In the genomic region with DNA sequence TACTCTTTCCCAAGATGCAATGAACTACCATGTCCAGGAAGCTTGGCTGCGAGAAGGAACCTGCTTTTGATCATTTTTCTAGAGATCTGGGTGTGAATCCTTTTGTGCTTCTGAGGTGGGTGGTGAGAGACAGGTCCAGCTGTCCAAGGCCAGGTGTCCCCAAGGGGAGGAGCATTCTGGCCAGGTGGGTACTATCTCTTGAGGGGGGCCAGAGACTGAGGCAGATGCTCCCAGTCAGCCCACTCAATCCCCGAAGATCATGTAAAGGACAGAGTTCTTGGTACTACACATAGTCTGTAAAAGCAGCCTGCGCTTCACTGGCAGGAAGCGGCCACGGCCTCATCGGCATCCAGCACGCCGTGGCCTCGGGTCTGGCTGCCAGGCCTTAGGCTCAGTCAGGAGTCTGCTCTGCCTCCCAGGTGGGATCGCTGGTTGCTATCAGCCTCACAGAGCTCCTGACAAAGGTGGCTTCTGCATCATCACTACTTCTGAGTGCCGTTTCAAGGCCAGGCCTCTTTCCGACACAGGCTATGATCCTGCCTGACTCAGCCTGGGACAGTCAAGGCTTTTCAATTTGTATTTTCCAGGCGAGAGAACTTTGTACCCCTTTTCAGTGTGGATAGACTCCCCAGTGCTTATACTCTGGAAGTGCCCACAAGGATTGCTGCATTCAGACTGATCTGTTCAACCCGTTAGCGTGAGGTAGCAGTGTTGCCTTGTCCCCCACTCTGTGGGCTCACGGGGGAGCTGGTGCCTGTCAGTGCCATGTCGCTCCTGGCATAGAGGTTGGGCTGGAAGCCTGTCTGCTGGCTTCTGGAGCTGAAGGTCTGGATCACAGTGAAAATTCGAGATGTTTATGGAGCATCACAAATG, we compare ENCODE assay signal across 1 cellular context.
TF ChIP-seq lines count a peak whose summit lies in the region.

No MANE protein-coding gene starts in this region.

TF ChIP-seq in HepG2, 621 proteins besides CTCF, POLR2A, EP300 and RAD21 (continued from another document and continues in another):
- TF ChIP-seq, protein P1, sequence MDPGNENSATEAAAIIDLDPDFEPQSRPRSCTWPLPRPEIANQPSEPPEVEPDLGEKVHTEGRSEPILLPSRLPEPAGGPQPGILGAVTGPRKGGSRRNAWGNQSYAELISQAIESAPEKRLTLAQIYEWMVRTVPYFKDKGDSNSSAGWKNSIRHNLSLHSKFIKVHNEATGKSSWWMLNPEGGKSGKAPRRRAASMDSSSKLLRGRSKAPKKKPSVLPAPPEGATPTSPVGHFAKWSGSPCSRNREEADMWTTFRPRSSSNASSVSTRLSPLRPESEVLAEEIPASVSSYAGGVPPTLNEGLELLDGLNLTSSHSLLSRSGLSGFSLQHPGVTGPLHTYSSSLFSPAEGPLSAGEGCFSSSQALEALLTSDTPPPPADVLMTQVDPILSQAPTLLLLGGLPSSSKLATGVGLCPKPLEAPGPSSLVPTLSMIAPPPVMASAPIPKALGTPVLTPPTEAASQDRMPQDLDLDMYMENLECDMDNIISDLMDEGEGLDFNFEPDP (CRISPR knock-in tag; conservative IDR thresholded peaks at IDR 0.05) = no peak
- TF ChIP-seq SRSF9 (IDR thresholded peaks at IDR 0.05; ENCODE audit: borderline replicate concordance, insufficient read depth, low read depth, low read length, poor library complexity, severe bottlenecking) (no peak), POLR2AphosphoS2 (IDR thresholded peaks at IDR 0.05; ENCODE audit: low read depth, low read length) (no peak), DMAP1 (CRISPR knock-in tag; IDR thresholded peaks at IDR 0.05) (no peak), ZNF777 (CRISPR knock-in tag; IDR thresholded peaks at IDR 0.05) (no peak), ZEB1 (IDR thresholded peaks at IDR 0.05; ENCODE audit: insufficient replicate concordance, low read depth) (peak; percentile 63), ZNF879 (CRISPR knock-in tag; IDR thresholded peaks at IDR 0.05) (no peak), MED8 (CRISPR knock-in tag; IDR thresholded peaks at IDR 0.05; ENCODE audit: insufficient replicate concordance) (no peak), PITX1 (CRISPR knock-in tag; IDR thresholded peaks at IDR 0.05) (0 out of 2 replicates have a peak, but pooled peaks have one; percentile 52), YEATS4 (CRISPR knock-in tag; IDR thresholded peaks at IDR 0.05; ENCODE audit: borderline replicate concordance) (no peak), ZNF780A (CRISPR knock-in tag; IDR thresholded peaks at IDR 0.05) (no peak), FOXJ3 (CRISPR knock-in tag; IDR thresholded peaks at IDR 0.05; ENCODE audit: borderline replicate concordance) (no peak), REXO4 (CRISPR knock-in tag; IDR thresholded peaks at IDR 0.05; ENCODE audit: borderline replicate concordance) (no peak), ZFX (CRISPR knock-in tag; IDR thresholded peaks at IDR 0.05; ENCODE audit: low read depth) (peak; percentile 62), CENPT (CRISPR knock-in tag; IDR thresholded peaks at IDR 0.05; ENCODE audit: low read depth) (no peak), ZNF891 (CRISPR knock-in tag; IDR thresholded peaks at IDR 0.05) (no peak), RORA (CRISPR knock-in tag; IDR thresholded peaks at IDR 0.05) (no peak), RXRA (CRISPR knock-in tag; IDR thresholded peaks at IDR 0.05) (peak; percentile 44; the same call in 1 of the 2 replicates), GATAD1 (CRISPR knock-in tag; IDR thresholded peaks at IDR 0.05) (no peak), TAF1 (CRISPR knock-in tag; IDR thresholded peaks at IDR 0.05) (no peak), MTF1 (CRISPR knock-in tag; IDR thresholded peaks at IDR 0.05) (no peak), ZNF569 (CRISPR knock-in tag; IDR thresholded peaks at IDR 0.05; ENCODE audit: borderline replicate concordance) (no peak), ZNF441 (CRISPR knock-in tag; IDR thresholded peaks at IDR 0.05; ENCODE audit: borderline replicate concordance) (no peak), IKZF4 (CRISPR knock-in tag; IDR thresholded peaks at IDR 0.05; ENCODE audit: borderline replicate concordance, low read depth, not compliant biosample characterization) (no peak), ELF3 (CRISPR knock-in tag; IDR thresholded peaks at IDR 0.05) (0 out of 2 replicates have a peak, but pooled peaks have one; percentile 40), NKX3-1 (CRISPR knock-in tag; IDR thresholded peaks at IDR 0.05) (no peak)
- TF ChIP-seq, protein P2, sequence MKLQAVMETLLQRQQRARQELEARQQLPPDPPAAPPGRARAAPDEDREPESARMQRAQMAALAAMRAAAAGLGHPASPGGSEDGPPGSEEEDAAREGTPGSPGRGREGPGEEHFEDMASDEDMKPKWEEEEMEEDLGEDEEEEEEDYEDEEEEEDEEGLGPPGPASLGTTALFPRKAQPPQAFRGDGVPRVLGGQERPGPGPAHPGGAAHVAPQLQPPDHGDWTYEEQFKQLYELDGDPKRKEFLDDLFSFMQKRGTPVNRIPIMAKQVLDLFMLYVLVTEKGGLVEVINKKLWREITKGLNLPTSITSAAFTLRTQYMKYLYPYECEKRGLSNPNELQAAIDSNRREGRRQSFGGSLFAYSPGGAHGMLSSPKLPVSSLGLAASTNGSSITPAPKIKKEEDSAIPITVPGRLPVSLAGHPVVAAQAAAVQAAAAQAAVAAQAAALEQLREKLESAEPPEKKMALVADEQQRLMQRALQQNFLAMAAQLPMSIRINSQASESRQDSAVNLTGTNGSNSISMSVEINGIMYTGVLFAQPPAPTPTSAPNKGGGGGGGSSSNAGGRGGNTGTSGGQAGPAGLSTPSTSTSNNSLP (IDR thresholded peaks at IDR 0.05; ENCODE audit: low read depth, low read length) = no peak
- TF ChIP-seq, protein P3, sequence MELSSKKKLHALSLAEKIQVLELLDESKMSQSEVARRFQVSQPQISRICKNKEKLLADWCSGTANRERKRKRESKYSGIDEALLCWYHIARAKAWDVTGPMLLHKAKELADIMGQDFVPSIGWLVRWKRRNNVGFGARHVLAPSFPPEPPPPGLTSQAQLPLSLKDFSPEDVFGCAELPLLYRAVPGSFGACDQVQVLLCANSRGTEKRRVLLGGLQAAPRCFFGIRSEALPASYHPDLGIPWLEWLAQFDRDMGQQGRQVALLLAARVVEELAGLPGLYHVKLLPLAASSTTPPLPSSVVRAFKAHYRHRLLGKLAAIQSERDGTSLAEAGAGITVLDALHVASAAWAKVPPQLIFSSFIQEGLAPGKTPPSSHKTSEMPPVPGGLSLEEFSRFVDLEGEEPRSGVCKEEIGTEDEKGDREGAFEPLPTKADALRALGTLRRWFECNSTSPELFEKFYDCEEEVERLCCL (CRISPR knock-in tag; IDR thresholded peaks at IDR 0.05; ENCODE audit: borderline replicate concordance) = no peak
- TF ChIP-seq, protein P4, sequence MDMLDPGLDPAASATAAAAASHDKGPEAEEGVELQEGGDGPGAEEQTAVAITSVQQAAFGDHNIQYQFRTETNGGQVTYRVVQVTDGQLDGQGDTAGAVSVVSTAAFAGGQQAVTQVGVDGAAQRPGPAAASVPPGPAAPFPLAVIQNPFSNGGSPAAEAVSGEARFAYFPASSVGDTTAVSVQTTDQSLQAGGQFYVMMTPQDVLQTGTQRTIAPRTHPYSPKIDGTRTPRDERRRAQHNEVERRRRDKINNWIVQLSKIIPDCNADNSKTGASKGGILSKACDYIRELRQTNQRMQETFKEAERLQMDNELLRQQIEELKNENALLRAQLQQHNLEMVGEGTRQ (IDR thresholded peaks at IDR 0.05; ENCODE audit: low read depth, low read length) = no peak
- TF ChIP-seq, protein P4 (CRISPR knock-in tag; IDR thresholded peaks at IDR 0.05; ENCODE audit: borderline replicate concordance) = no peak
- TF ChIP-seq, protein P5, sequence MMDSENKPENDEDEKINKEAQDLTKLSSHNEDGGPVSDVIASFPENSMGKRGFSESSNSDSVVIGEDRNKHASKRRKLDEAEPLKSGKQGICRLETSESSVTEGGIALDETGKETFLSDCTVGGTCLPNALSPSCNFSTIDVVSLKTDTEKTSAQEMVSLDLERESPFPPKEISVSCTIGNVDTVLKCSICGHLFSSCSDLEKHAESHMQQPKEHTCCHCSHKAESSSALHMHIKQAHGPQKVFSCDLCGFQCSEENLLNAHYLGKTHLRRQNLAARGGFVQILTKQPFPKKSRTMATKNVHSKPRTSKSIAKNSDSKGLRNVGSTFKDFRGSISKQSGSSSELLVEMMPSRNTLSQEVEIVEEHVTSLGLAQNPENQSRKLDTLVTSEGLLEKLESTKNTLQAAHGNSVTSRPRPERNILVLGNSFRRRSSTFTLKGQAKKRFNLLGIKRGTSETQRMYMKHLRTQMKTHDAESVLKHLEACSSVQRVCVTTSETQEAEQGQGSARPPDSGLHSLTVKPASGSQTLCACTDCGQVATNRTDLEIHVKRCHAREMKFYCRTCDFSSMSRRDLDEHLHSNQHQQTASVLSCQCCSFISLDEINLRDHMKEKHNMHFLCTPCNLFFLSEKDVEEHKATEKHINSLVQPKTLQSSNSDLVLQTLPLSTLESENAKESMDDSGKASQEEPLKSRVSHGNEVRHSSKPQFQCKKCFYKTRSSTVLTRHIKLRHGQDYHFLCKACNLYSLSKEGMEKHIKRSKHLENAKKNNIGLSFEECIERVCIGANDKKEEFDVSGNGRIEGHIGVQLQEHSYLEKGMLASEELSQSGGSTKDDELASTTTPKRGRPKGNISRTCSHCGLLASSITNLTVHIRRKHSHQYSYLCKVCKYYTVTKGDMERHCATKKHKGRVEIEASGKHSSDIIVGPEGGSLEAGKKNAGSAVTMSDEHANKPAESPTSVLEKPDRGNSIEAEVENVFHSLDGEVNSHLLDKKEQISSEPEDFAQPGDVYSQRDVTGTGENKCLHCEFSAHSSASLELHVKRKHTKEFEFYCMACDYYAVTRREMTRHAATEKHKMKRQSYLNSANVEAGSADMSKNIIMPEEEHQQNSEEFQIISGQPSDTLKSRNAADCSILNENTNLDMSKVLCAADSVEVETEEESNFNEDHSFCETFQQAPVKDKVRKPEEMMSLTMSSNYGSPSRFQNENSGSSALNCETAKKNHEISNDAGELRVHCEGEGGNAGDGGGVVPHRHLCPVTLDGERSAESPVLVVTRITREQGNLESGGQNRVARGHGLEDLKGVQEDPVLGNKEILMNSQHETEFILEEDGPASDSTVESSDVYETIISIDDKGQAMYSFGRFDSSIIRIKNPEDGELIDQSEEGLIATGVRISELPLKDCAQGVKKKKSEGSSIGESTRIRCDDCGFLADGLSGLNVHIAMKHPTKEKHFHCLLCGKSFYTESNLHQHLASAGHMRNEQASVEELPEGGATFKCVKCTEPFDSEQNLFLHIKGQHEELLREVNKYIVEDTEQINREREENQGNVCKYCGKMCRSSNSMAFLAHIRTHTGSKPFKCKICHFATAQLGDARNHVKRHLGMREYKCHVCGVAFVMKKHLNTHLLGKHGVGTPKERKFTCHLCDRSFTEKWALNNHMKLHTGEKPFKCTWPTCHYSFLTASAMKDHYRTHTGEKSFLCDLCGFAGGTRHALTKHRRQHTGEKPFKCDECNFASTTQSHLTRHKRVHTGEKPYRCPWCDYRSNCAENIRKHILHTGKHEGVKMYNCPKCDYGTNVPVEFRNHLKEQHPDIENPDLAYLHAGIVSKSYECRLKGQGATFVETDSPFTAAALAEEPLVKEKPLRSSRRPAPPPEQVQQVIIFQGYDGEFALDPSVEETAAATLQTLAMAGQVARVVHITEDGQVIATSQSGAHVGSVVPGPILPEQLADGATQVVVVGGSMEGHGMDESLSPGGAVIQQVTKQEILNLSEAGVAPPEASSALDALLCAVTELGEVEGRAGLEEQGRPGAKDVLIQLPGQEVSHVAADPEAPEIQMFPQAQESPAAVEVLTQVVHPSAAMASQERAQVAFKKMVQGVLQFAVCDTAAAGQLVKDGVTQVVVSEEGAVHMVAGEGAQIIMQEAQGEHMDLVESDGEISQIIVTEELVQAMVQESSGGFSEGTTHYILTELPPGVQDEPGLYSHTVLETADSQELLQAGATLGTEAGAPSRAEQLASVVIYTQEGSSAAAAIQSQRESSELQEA (CRISPR knock-in tag; IDR thresholded peaks at IDR 0.05; ENCODE audit: not compliant biosample characterization) = no peak
- TF ChIP-seq, protein P6, sequence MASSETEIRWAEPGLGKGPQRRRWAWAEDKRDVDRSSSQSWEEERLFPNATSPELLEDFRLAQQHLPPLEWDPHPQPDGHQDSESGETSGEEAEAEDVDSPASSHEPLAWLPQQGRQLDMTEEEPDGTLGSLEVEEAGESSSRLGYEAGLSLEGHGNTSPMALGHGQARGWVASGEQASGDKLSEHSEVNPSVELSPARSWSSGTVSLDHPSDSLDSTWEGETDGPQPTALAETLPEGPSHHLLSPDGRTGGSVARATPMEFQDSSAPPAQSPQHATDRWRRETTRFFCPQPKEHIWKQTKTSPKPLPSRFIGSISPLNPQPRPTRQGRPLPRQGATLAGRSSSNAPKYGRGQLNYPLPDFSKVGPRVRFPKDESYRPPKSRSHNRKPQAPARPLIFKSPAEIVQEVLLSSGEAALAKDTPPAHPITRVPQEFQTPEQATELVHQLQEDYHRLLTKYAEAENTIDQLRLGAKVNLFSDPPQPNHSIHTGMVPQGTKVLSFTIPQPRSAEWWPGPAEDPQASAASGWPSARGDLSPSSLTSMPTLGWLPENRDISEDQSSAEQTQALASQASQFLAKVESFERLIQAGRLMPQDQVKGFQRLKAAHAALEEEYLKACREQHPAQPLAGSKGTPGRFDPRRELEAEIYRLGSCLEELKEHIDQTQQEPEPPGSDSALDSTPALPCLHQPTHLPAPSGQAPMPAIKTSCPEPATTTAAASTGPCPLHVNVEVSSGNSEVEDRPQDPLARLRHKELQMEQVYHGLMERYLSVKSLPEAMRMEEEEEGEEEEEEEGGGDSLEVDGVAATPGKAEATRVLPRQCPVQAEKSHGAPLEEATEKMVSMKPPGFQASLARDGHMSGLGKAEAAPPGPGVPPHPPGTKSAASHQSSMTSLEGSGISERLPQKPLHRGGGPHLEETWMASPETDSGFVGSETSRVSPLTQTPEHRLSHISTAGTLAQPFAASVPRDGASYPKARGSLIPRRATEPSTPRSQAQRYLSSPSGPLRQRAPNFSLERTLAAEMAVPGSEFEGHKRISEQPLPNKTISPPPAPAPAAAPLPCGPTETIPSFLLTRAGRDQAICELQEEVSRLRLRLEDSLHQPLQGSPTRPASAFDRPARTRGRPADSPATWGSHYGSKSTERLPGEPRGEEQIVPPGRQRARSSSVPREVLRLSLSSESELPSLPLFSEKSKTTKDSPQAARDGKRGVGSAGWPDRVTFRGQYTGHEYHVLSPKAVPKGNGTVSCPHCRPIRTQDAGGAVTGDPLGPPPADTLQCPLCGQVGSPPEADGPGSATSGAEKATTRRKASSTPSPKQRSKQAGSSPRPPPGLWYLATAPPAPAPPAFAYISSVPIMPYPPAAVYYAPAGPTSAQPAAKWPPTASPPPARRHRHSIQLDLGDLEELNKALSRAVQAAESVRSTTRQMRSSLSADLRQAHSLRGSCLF (CRISPR knock-in tag; IDR thresholded peaks at IDR 0.05; ENCODE audit: borderline replicate concordance) = no peak
- TF ChIP-seq, protein P7, sequence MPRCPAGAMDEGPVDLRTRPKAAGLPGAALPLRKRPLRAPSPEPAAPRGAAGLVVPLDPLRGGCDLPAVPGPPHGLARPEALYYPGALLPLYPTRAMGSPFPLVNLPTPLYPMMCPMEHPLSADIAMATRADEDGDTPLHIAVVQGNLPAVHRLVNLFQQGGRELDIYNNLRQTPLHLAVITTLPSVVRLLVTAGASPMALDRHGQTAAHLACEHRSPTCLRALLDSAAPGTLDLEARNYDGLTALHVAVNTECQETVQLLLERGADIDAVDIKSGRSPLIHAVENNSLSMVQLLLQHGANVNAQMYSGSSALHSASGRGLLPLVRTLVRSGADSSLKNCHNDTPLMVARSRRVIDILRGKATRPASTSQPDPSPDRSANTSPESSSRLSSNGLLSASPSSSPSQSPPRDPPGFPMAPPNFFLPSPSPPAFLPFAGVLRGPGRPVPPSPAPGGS (CRISPR knock-in tag; IDR thresholded peaks at IDR 0.05) = no peak; the same call in 1 of the 2 replicates
